In genomic region chr14:35534884-35535793, GRCh38 we compare ENCODE assay signal across 1 cellular context.
A peak's percentile ranks its signal among the peaks of the same experiment; 100 is the strongest.
TF ChIP-seq lines count a peak whose summit lies in the region.

No MANE protein-coding gene starts in this region.

TF ChIP-seq in GM12878, 131 proteins besides CTCF, POLR2A, EP300 and RAD21 (continued from another document):
- peak; percentile 90 for TF ChIP-seq NKRF (conservative IDR thresholded peaks at IDR 0.05)
- peak; percentile 25; the same call in 1 of the 2 replicates for TF ChIP-seq HCFC1 (IDR thresholded peaks at IDR 0.05; ENCODE audit: low read length)
- no peak for TF ChIP-seq SUPT20H (IDR thresholded peaks at IDR 0.05; ENCODE audit: borderline replicate concordance, control insufficient read depth, low read depth, low read length)
- TF ChIP-seq ZBTB40 (IDR thresholded peaks at IDR 0.05; ENCODE audit: borderline replicate concordance), result peak; percentile 88
- TF ChIP-seq CBX5 (IDR thresholded peaks at IDR 0.05; ENCODE audit: low read depth), result 0 out of 2 replicates have a peak, but pooled peaks have one; percentile 72
- no peak for TF ChIP-seq E4F1 (IDR thresholded peaks at IDR 0.05; ENCODE audit: borderline replicate concordance, partially characterized antibody)
- TF ChIP-seq REST (IDR thresholded peaks at IDR 0.05; ENCODE audit: low read depth, low read length), result peak; percentile 100
- TF ChIP-seq TCF7 (IDR thresholded peaks at IDR 0.05; ENCODE audit: borderline replicate concordance), result 0 out of 2 replicates have a peak, but pooled peaks have one; percentile 21
- TF ChIP-seq SRF (IDR thresholded peaks at IDR 0.05; ENCODE audit: low read depth in 2 of 2, low read length in 2 of 2), result peak in 1 of 2 experiments; percentile 62; a peak in 2 of 4 replicates
- peak; percentile 93 for TF ChIP-seq MXI1 (IDR thresholded peaks at IDR 0.05; ENCODE audit: low read depth, low read length)
- TF ChIP-seq SIX5 (IDR thresholded peaks at IDR 0.05; ENCODE audit: low read depth, low read length, severe bottlenecking), result no peak
- no peak for TF ChIP-seq MEF2B (IDR thresholded peaks at IDR 0.05; ENCODE audit: partially characterized antibody, poor library complexity, severe bottlenecking)
- TF ChIP-seq PAX8 (IDR thresholded peaks at IDR 0.05), result no peak
- no peak for TF ChIP-seq NR2C2 (IDR thresholded peaks at IDR 0.05; ENCODE audit: borderline replicate concordance, control insufficient read depth, insufficient read length, low read depth)
- no peak for TF ChIP-seq BACH1 (IDR thresholded peaks at IDR 0.05; ENCODE audit: borderline replicate concordance)
- 0 out of 2 replicates have a peak, but pooled peaks have one; percentile 48 for TF ChIP-seq CREB1 (IDR thresholded peaks at IDR 0.05; ENCODE audit: low read depth)
- TF ChIP-seq SKIL (IDR thresholded peaks at IDR 0.05; ENCODE audit: low read depth, poor library complexity, severe bottlenecking), result no peak
- TF ChIP-seq EED (IDR thresholded peaks at IDR 0.05; ENCODE audit: low read depth), result 0 out of 2 replicates have a peak, but pooled peaks have one; percentile 27
- TF ChIP-seq TCF12 (IDR thresholded peaks at IDR 0.05; ENCODE audit: low read depth, low read length), result peak; percentile 32; the same call in 1 of the 2 replicates
- TF ChIP-seq HDGF (IDR thresholded peaks at IDR 0.05), result no peak
- TF ChIP-seq MAX (IDR thresholded peaks at IDR 0.05; ENCODE audit: low read depth, low read length), result peak; percentile 69; the same call in 1 of the 2 replicates
- TF ChIP-seq ZNF687 (IDR thresholded peaks at IDR 0.05), result no peak
- TF ChIP-seq NFIC (IDR thresholded peaks at IDR 0.05; ENCODE audit: low read depth, low read length), result no peak
- no peak for TF ChIP-seq RFX5 (IDR thresholded peaks at IDR 0.05; ENCODE audit: low read depth, low read length)
- TF ChIP-seq SMAD5 (IDR thresholded peaks at IDR 0.05; ENCODE audit: low read depth), result no peak
- TF ChIP-seq RCOR1 (conservative IDR thresholded peaks at IDR 0.05; ENCODE audit: low read depth, low read length), result peak; percentile 99
- peak; percentile 36; the same call in 1 of the 2 replicates for TF ChIP-seq RUNX3 (IDR thresholded peaks at IDR 0.05; ENCODE audit: low read length)
- TF ChIP-seq TCF3 (IDR thresholded peaks at IDR 0.05; ENCODE audit: borderline replicate concordance, insufficient read depth, low read depth, low read length), result 0 out of 2 replicates have a peak, but pooled peaks have one; percentile 59
- TF ChIP-seq MYC (IDR thresholded peaks at IDR 0.05; ENCODE audit: insufficient read depth, insufficient read length, insufficient replicate concordance, low read length, severe bottlenecking), result no peak
- TF ChIP-seq SMC3 (IDR thresholded peaks at IDR 0.05; ENCODE audit: borderline replicate concordance, low read length), result peak; percentile 25; the same call in 1 of the 2 replicates
- peak; percentile 98 for TF ChIP-seq SIN3A (IDR thresholded peaks at IDR 0.05; ENCODE audit: low read depth, low read length)
- TF ChIP-seq HSF1 (IDR thresholded peaks at IDR 0.05; ENCODE audit: low read depth, low read length), result no peak
- TF ChIP-seq JUND (IDR thresholded peaks at IDR 0.05; ENCODE audit: low read depth, low read length), result no peak
- peak; percentile 97 for TF ChIP-seq SREBF1 (IDR thresholded peaks at IDR 0.05; ENCODE audit: low read length)
